ENCODE assay signal across 1 cellular context in genomic region chr18:22283397-22283796, GRCh38.
TF ChIP-seq lines count a peak whose summit lies in the region.

No MANE protein-coding gene starts in this region.

TF ChIP-seq in A549, 52 proteins besides CTCF, POLR2A, EP300 and RAD21 (continued from another document):
- TF ChIP-seq ELK1 (IDR thresholded peaks at IDR 0.05; ENCODE audit: low read depth, low read length), result no peak
- no peak for TF ChIP-seq EHMT2 (IDR thresholded peaks at IDR 0.05; ENCODE audit: low read depth)
- no peak for TF ChIP-seq PHF8 (IDR thresholded peaks at IDR 0.05; ENCODE audit: borderline replicate concordance, low read depth)
- no peak for TF ChIP-seq ZFP36 (IDR thresholded peaks at IDR 0.05; ENCODE audit: borderline replicate concordance, partially characterized antibody)
- no peak for TF ChIP-seq ZSCAN20 (CRISPR knock-in tag; IDR thresholded peaks at IDR 0.05)
- TF ChIP-seq JUNB (IDR thresholded peaks at IDR 0.05), result no peak
- TF ChIP-seq CBX2 (IDR thresholded peaks at IDR 0.05; ENCODE audit: borderline replicate concordance, low read depth), result no peak
- no peak for TF ChIP-seq E2F6 (IDR thresholded peaks at IDR 0.05; ENCODE audit: borderline replicate concordance, low read depth)
- no peak for TF ChIP-seq HOXB5 (CRISPR knock-in tag; IDR thresholded peaks at IDR 0.05)
- TF ChIP-seq HMGXB4 (CRISPR knock-in tag; IDR thresholded peaks at IDR 0.05; ENCODE audit: borderline replicate concordance), result no peak
- no peak for TF ChIP-seq MAX (IDR thresholded peaks at IDR 0.05)
- TF ChIP-seq HEYL (CRISPR knock-in tag; IDR thresholded peaks at IDR 0.05), result no peak
TF ChIP-seq in A549: peak in this region for 0.
